Comparison of ENCODE assay signal across 23 cellular contexts in genomic region chr7:81327873-81328272, GRCh38.
"Had no signal": no experiment of that assay in that cellular context is flagged by ENCODE, and none has a peak within 500 bp of the region (broad histone marks: within the 10 kb centered on the region; RNA-seq: fewer than 3 reads in every experiment).

No MANE protein-coding gene starts in this region.

- H3K4me3 ChIP-seq: dorsolateral prefrontal cortex, esophagus muscularis mucosa, left ventricle myocardium inferior, lower lobe of right lung, ovary, suprapubic skin, thyroid gland, uterus had no signal

- ATAC-seq: foreskin keratinocyte; left cardiac atrium; lower lobe of right lung; natural killer cell; right cardiac atrium; stimulated activated effector memory CD8-positive, alpha-beta T cell treated with anti-CD3 and anti-CD28 coated beads, Interleukin-12 subunit alpha, Interleukin-12 subunit beta, amount 100 ng/mL, for 72 hours; stimulated activated naive CD8-positive, alpha-beta T cell treated with anti-CD3 and anti-CD28 coated beads, Interleukin-15, Interleukin-2, amounts not matched to agents 100 U/mL and 50 U/mL, for 24 hours had no signal

- H3K36me3 ChIP-seq: esophagus muscularis mucosa, left ventricle myocardium inferior, lower lobe of right lung, ovary, suprapubic skin, thyroid gland, uterus had no signal

- H3K9me3 ChIP-seq: esophagus muscularis mucosa, left ventricle myocardium inferior, lower lobe of right lung, ovary, suprapubic skin, thyroid gland, uterus had no signal

- DNase-seq: cortex of kidney; dorsolateral prefrontal cortex; effector CD8-positive, alpha-beta T cell; foreskin keratinocyte; immature natural killer cell; kidney; left cardiac atrium; left ventricle myocardium inferior; lower lobe of right lung; natural killer cell; nucleus accumbens; ovary; right cardiac atrium; small intestine; stimulated activated CD4-positive, alpha-beta T cell treated with anti-CD3 and anti-CD28 coated beads, Interleukin-4, amount 100 ng/mL, for 1 hour; stimulated activated CD8-positive, alpha-beta memory T cell treated with anti-CD3 and anti-CD28 coated beads, Interleukin-4, amount 100 ng/mL, for 48 hours; stimulated activated naive CD8-positive, alpha-beta T cell treated with anti-CD3 and anti-CD28 coated beads, Interleukin-15, Interleukin-2, amounts not matched to agents 100 U/mL and 50 U/mL, for 24 hours; thyroid gland; uterus had no signal

- H3K4me1 ChIP-seq: esophagus muscularis mucosa, left ventricle myocardium inferior, lower lobe of right lung, thyroid gland, uterus had no signal

- H3K27me3 ChIP-seq: dorsolateral prefrontal cortex, esophagus muscularis mucosa, foreskin keratinocyte, ovary, suprapubic skin, thyroid gland, uterus had no signal

- H3K27ac ChIP-seq: dorsolateral prefrontal cortex, epithelial cell of prostate, esophagus muscularis mucosa, foreskin keratinocyte, left ventricle myocardium inferior, lower lobe of right lung, ovary, suprapubic skin, thyroid gland, uterus had no signal
